Comparison of ENCODE assay signal across 16 cellular contexts in the genomic region with DNA sequence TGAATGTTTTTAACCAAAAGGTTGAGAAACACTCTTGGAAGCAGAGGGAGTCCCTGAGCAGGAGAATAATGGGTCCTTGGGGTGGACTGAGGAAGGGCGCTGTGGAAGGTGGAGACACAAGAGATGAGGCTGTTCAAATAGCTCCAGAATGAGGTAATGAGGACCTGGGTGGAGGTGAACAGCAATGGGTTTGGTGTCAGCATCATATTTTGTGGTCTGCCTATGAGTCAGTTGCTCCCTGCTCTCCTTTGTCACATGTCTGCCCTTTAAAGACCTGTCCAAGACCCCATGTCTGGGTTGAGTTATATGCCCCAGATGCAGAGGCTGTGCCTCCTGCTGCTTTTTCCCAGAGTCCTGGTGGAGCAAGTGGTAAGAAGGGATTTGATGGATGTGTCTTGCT.
"Had no signal": no experiment of that assay in that cellular context is flagged by ENCODE, and none has a peak within 500 bp of the region (broad histone marks: within the 10 kb centered on the region; RNA-seq: fewer than 3 reads in every experiment).

No MANE protein-coding gene starts in this region.

- H3K4me1 Mint-ChIP-seq: natural killer cell had no signal

- H3K27me3 ChIP-seq: gastrocnemius medialis, ovary, tibial artery, upper lobe of left lung, vagina had no signal

- H3K36me3 Mint-ChIP-seq: natural killer cell, neural progenitor cell had no signal

- H3K4me3 ChIP-seq: dorsolateral prefrontal cortex, gastrocnemius medialis, neural progenitor cell, ovary, tibial artery, upper lobe of left lung, vagina had no signal

- H3K27ac Mint-ChIP-seq: natural killer cell, neural progenitor cell had no signal

- ATAC-seq: gastrocnemius medialis, natural killer cell, right cardiac atrium had no signal

- DNase-seq: cortex of kidney; dorsolateral prefrontal cortex; effector CD8-positive, alpha-beta T cell; gastrocnemius medialis; glutamatergic neuron; natural killer cell; ovary; right cardiac atrium; small intestine; stimulated activated CD4-positive, alpha-beta T cell treated with anti-CD3 and anti-CD28 coated beads, Interleukin-2, amount 100 ng/mL, for 48 hours; stimulated activated naive CD4-positive, alpha-beta T cell treated with Interleukin-2 at 50 U/mL for 16 hours; tibial artery; upper lobe of left lung had no signal

- H3K4me3 Mint-ChIP-seq: mesothelial cell of epicardium, natural killer cell, neural progenitor cell had no signal

- H3K4me1 ChIP-seq: gastrocnemius medialis, tibial artery, upper lobe of left lung, vagina had no signal

- H3K27ac ChIP-seq: dorsolateral prefrontal cortex, gastrocnemius medialis, neural progenitor cell, ovary, tibial artery, upper lobe of left lung, vagina had no signal

- H3K36me3 ChIP-seq: gastrocnemius medialis, neural progenitor cell, ovary, tibial artery, upper lobe of left lung, vagina had no signal

- H3K9me3 ChIP-seq: gastrocnemius medialis, ovary, tibial artery, upper lobe of left lung, vagina had no signal
